8 cellular contexts compared by ENCODE assay signal in genomic region chr17:416293-417206, GRCh38. TPM values are rescaled to one million over a fixed set of nuclear protein-coding genes. Genes with fewer than 3 reads are reported as not detected.
DNase-seq lines count a peak whose midpoint lies in the region; ATAC-seq and TF ChIP-seq lines count a peak whose summit lies in the region.

No MANE protein-coding gene starts in this region.

- peaks cover 79 to 80% of the 10 kb centered on the region in 2 donors for H3K4me1 Mint-ChIP-seq in immature natural killer cell

- H3K4me3 Mint-ChIP-seq in immature natural killer cell, result peak overlapping the region; percentile 64 to 80 (median 71)

- ATAC-seq in GM21723 (IDR thresholded peaks at IDR 0.05; ENCODE audit: unreplicated experiment), result peak; percentile 69

- peak; percentile 6 for DNase-seq in activated CD4-positive, CD25-positive, alpha-beta regulatory T cell treated with anti-CD3 and anti-CD28 coated beads, Interleukin-2, amount 50 U/mL, for 16 hours (ENCODE audit: low read depth, low spot score)
- peak; percentile 45 to 48 (median 45) for DNase-seq in immature natural killer cell
- DNase-seq in HAP-1 (ENCODE audit: low spot score in 2 of 2), result no peak
- DNase-seq in NCI-H1436 treated with DMSO at 0.1 percent for 48 hours (lab: John Stamatoyannopoulos, UW), result no peak
- DNase-seq in NCI-H226, result no peak
- no peak for DNase-seq in dedifferentiated amniotic fluid mesenchymal stem cell (ENCODE audit: extremely low spot score)

- H3K9me3 Mint-ChIP-seq in immature natural killer cell, result no peaks in the 10 kb centered on the region

- H3K27ac ChIP-seq in DOHH2 (ENCODE audit: low read depth, low read length), result no peak overlapping the region

- peaks cover 4 to 10% (median 6%) of the 10 kb centered on the region in 3 donors for H3K27me3 Mint-ChIP-seq in immature natural killer cell (ENCODE audit: low read depth in 3 of 3)

- peaks cover 3% of the 10 kb centered on the region; the same call in 1 of the 2 replicates for H3K36me3 ChIP-seq in DOHH2 (ENCODE audit: control insufficient read depth, low read length)
- H3K36me3 ChIP-seq in HAP-1 (replicated peaks), result peaks cover 19% of the 10 kb centered on the region

- no peaks in the 10 kb centered on the region for H4K20me1 ChIP-seq in DOHH2 (ENCODE audit: control insufficient read depth, insufficient read depth, low read depth, low read length)

- peaks cover 3% of the 10 kb centered on the region for H3K79me2 ChIP-seq in DOHH2 (ENCODE audit: control insufficient read depth, low read length)

- H3K4me3 ChIP-seq in DOHH2 (ENCODE audit: low read length) (peak overlapping the region; percentile 41), HAP-1 (no peak overlapping the region)

- no peak for TF ChIP-seq CTCF in DOHH2 (IDR thresholded peaks at IDR 0.05; ENCODE audit: low read depth, low read length, poor library complexity, severe bottlenecking)

- H3K4me1 ChIP-seq in DOHH2 (ENCODE audit: control insufficient read depth, low read length) (peaks cover 15% of the 10 kb centered on the region), HAP-1 (0 out of 2 replicates have a peak, but pooled peaks cover 4% of the 10 kb centered on the region)

- H3K36me3 Mint-ChIP-seq in immature natural killer cell, result peaks cover 0 to 5% (median 4%) of the 10 kb centered on the region in 3 donors

- in situ Hi-C loops in HAP-1 (cut with MboI; ENCODE audit: low sequenced_read_pairs), result no loop called here

- H3K27ac Mint-ChIP-seq in immature natural killer cell, result peak overlapping the region; percentile 78 to 96 (median 91)

- H3K4me2 ChIP-seq in DOHH2 (ENCODE audit: low read length), result peak overlapping the region; percentile 51

- H3K9me2 ChIP-seq in DOHH2 (replicated peaks; ENCODE audit: control insufficient read depth, low read length), result no peaks in the 10 kb centered on the region

- H3F3A ChIP-seq in DOHH2 (ENCODE audit: control insufficient read depth, insufficient read depth), result no peaks in the 10 kb centered on the region

- no peaks in the 10 kb centered on the region for H3K9me3 ChIP-seq in DOHH2 (ENCODE audit: control insufficient read depth, insufficient read depth, low read length)
- H3K9me3 ChIP-seq in HAP-1, result no peaks in the 10 kb centered on the region

- H3K27me3 ChIP-seq in DOHH2 (ENCODE audit: control insufficient read depth, low read length) (no peaks in the 10 kb centered on the region), HAP-1 (ENCODE audit: low read depth) (no peaks in the 10 kb centered on the region)

RNA-seq across cellular contexts. Expression of gene RFLNB, which starts 29.2 kb away (rescaled TPM):
- polyA plus RNA-seq in immature natural killer cell, result 10 to 100 TPM in 2 of 3 donors, 1 to 10 TPM in 1; 7.0 to 16.4 (median 10.4) TPM

Comparison
In these comparisons a context has a peak if more than half of its experiments do, and no peak if none do; other contexts are left out.
1. DNase-seq: peak in activated CD4-positive, CD25-positive, alpha-beta regulatory T cell treated with anti-CD3 and anti-CD28 coated beads, Interleukin-2, amount 50 U/mL, for 16 hours (single experiment) and immature natural killer cell (3 of 3); none in HAP-1 (0 of 2), NCI-H1436 treated with DMSO at 0.1 percent for 48 hours (single experiment), NCI-H226 (single experiment) and dedifferentiated amniotic fluid mesenchymal stem cell (single experiment).